Comparison of ENCODE assay signal across 8 cellular contexts in genomic region chr19:55087542-55087935, GRCh38. TPM values are rescaled to one million over a fixed set of nuclear protein-coding genes. Genes with fewer than 3 reads are reported as not detected.
DNase-seq lines count a peak whose midpoint lies in the region; ATAC-seq and TF ChIP-seq lines count a peak whose summit lies in the region.

No MANE protein-coding gene starts in this region.

- H3K9ac ChIP-seq in HUES64 (ENCODE audit: low read depth, low read length) = peak overlapping the region; percentile 63

- H3K9me3 ChIP-seq in HUES64 (ENCODE audit: insufficient read depth, low read depth, low read length) = no peaks in the 10 kb centered on the region
- H3K9me3 ChIP-seq in esophagus (ENCODE audit: control insufficient read depth in 2 of 2, insufficient read depth in 1 of 2, low read depth in 1 of 2, low read length in 1 of 2) = peaks cover 0 to under 1% of the 10 kb centered on the region in 2 donors
- no peaks in the 10 kb centered on the region for H3K9me3 ChIP-seq in PC-9 (ENCODE audit: insufficient read depth, low read depth)

- H3K27me3 Mint-ChIP-seq in naive thymus-derived CD8-positive, alpha-beta T cell = peaks cover 35 to 68% (median 43%) of the 10 kb centered on the region in 5 donors

- no peaks in the 10 kb centered on the region for H3K79me2 ChIP-seq in PC-9 (ENCODE audit: low read depth)

- no peak for TF ChIP-seq CTCF in AG04449 (IDR thresholded peaks at IDR 0.05; ENCODE audit: insufficient read depth, low read length, missing control alignments)
- no peak for TF ChIP-seq CTCF in PC-9 (conservative IDR thresholded peaks at IDR 0.05)

- BruUV-seq in PC-9 (replicated peaks; lab: Mats Ljungman, UMichigan) = no TSS peak

- no peak for ATAC-seq in naive thymus-derived CD8-positive, alpha-beta T cell

- H3K4me1 ChIP-seq in HUES64 (ENCODE audit: insufficient read depth, low read length) = peaks cover 18% of the 10 kb centered on the region
- H3K4me1 ChIP-seq in esophagus (ENCODE audit: control insufficient read depth in 2 of 2, insufficient read depth in 2 of 2, low read length in 1 of 2) = peaks cover 0 to 13% of the 10 kb centered on the region in 2 donors
- no peaks in the 10 kb centered on the region for H3K4me1 ChIP-seq in PC-9 (replicated peaks; ENCODE audit: insufficient read depth)

- no peaks in the 10 kb centered on the region for H3K9me2 ChIP-seq in PC-9 (ENCODE audit: insufficient read depth)

- H3K27ac ChIP-seq in HUES64 (ENCODE audit: low read depth, low read length) = no peak overlapping the region
- H3K27ac ChIP-seq in esophagus (ENCODE audit: low read depth in 2 of 2, low read length in 1 of 2) = peak overlapping the region; percentile 13 to 18
- no peak overlapping the region for H3K27ac ChIP-seq in PC-9

- POLR2A ChIA-PET in AG04449 (lab: Yijun Ruan, JAX) (interaction anchor here (0.9 kb wide), 1 partner anchor 320 kb away, joined by 3 read pairs; the partner anchor contains the start of gene UBE2S), PC-9 (lab: Charles Lee; ENCODE audit: unreplicated experiment) (no interaction called here)
- POLR2A ChIA-PET in naive thymus-derived CD8-positive, alpha-beta T cell (lab: Charles Lee) = no interaction called here

- H3K4me3 Mint-ChIP-seq in naive thymus-derived CD8-positive, alpha-beta T cell = peak overlapping the region; percentile 57 to 81 (median 70)

- peaks cover 7% of the 10 kb centered on the region for H3K36me3 ChIP-seq in HUES64 (ENCODE audit: insufficient read depth, low read length)
- H3K36me3 ChIP-seq in esophagus (ENCODE audit: control insufficient read depth in 2 of 2, insufficient read depth in 2 of 2, low read length in 1 of 2) = peaks cover 4 to 17% of the 10 kb centered on the region in 2 donors
- peaks cover 7% of the 10 kb centered on the region; the same call in 1 of the 2 replicates for H3K36me3 ChIP-seq in PC-9 (ENCODE audit: low read depth)

- H4K20me1 ChIP-seq in PC-9 (ENCODE audit: insufficient read depth) = peaks cover 12% of the 10 kb centered on the region

- H3K4me1 Mint-ChIP-seq in naive thymus-derived CD8-positive, alpha-beta T cell = peaks cover 23 to 32% (median 28%) of the 10 kb centered on the region in 4 donors

- peaks cover 71% of the 10 kb centered on the region for H3F3A ChIP-seq in PC-9 (ENCODE audit: insufficient read depth, low read depth)

- peaks cover 0 to 27% (median 6%) of the 10 kb centered on the region in 3 donors for H3K36me3 Mint-ChIP-seq in naive thymus-derived CD8-positive, alpha-beta T cell

- H3K4me3 ChIP-seq in AG04449 (ENCODE audit: low read depth, low read length) (peak overlapping the region; percentile 64), HUES64 (ENCODE audit: low read length) (peak overlapping the region; percentile 65), esophagus (ENCODE audit: low read depth in 1 of 2, low read length in 2 of 2) (peak overlapping the region; percentile 32 to 45), PC-9 (no peak overlapping the region)

- peak overlapping the region in 2 of 10 donors; percentile 5 to 19 for H3K27ac Mint-ChIP-seq in naive thymus-derived CD8-positive, alpha-beta T cell

- H3K4me2 ChIP-seq in PC-9 = no peak overlapping the region

- intact Hi-C loops in PC-9 (cut with micrococcal nuclease; ENCODE audit: unreplicated experiment) = no loop called here

- no peak for DNase-seq in AG04449 (ENCODE audit: low read depth, low spot score)
- no peak for DNase-seq in naive thymus-derived CD8-positive, alpha-beta T cell
- no peak for DNase-seq in NCI-H226
- no peak for DNase-seq in foreskin melanocyte
- DNase-seq in AML-193 (lab: John Stamatoyannopoulos, UW) = no peak
- no peak for DNase-seq in PC-9

- H3K9me3 Mint-ChIP-seq in naive thymus-derived CD8-positive, alpha-beta T cell = peaks cover 0 to 2% (median 0%) of the 10 kb centered on the region in 9 donors

- CTCF ChIA-PET in AG04449 (lab: Yijun Ruan, JAX) = interaction anchor here (0.8 to 4.1 kb wide), 15 partner anchors 13 to 1246 kb away, joined by 3 to 43 read pairs (median 6); partner anchors contain the start of genes EPS8L1 and ZNF865
- CTCF ChIA-PET in PC-9 (lab: Charles Lee) = no interaction called here

- 32% methylated on average over 18 of the region's 18 CpGs for WGBS in HUES64
- WGBS in esophagus, 2 donors = 20 to 39% methylated on average over 18 of the region's 18 CpGs

- H3K27me3 ChIP-seq in HUES64 (ENCODE audit: insufficient read depth, low read length) (peaks cover 36% of the 10 kb centered on the region), esophagus (ENCODE audit: control insufficient read depth in 1 of 2, insufficient read depth in 2 of 2, low read length in 2 of 2) (no peaks in the 10 kb centered on the region), PC-9 (ENCODE audit: insufficient read depth, low read depth) (no peaks in the 10 kb centered on the region)

- no peak overlapping the region for H2AFZ ChIP-seq in PC-9

RNA-seq across cellular contexts. Expression of gene EPS8L1, which starts 11.9 kb away (rescaled TPM):
- 10.8 TPM for polyA plus RNA-seq in HUES64 (2013, experiment 1 of 2)
- polyA plus RNA-seq in HUES64 (2013, experiment 2 of 2) = 17.1 TPM
- 1,000 to 10,000 TPM in 1 of 2 donors, 100 to 1,000 TPM in 1; 578 to 1,427 TPM for polyA plus RNA-seq in esophagus
- under 1 TPM in 1 of 2 experiments, not detected in 1; 0.39 TPM for total RNA-seq in naive thymus-derived CD8-positive, alpha-beta T cell
- 1 to 10 TPM in 1 of 3 donors, under 1 TPM in 2; 0.81 to 2.1 (median 0.85) TPM for polyA plus RNA-seq in naive thymus-derived CD8-positive, alpha-beta T cell
- 111 and 162 TPM in 2 replicates for total RNA-seq in PC-9 (2021)

RNA-seq across cellular contexts. Expression of gene RDH13, which starts 24.6 kb away (rescaled TPM):
- 7.5 TPM for polyA plus RNA-seq in HUES64 (2013, experiment 1 of 2)
- polyA plus RNA-seq in HUES64 (2013, experiment 2 of 2) = 6.0 TPM
- polyA plus RNA-seq in esophagus = 10 to 100 TPM; 32.5 to 60.6 TPM
- total RNA-seq in naive thymus-derived CD8-positive, alpha-beta T cell = 10 to 100 TPM; 24.3 to 26.1 TPM
- polyA plus RNA-seq in naive thymus-derived CD8-positive, alpha-beta T cell = 10 to 100 TPM in 1 of 3 donors, 1 to 10 TPM in 2; 4.3 to 18.0 (median 5.3) TPM
- 39.8 and 42.1 TPM in 2 replicates for total RNA-seq in PC-9 (2021)

RNA-seq across cellular contexts. Expression of gene PPP1R12C, which starts 29.9 kb away (rescaled TPM):
- polyA plus RNA-seq in HUES64 (2013, experiment 1 of 2) = 43.7 TPM
- polyA plus RNA-seq in HUES64 (2013, experiment 2 of 2) = 34.3 TPM
- 100 to 1,000 TPM in 1 of 2 donors, 10 to 100 TPM in 1; 77.7 to 100 TPM for polyA plus RNA-seq in esophagus
- total RNA-seq in naive thymus-derived CD8-positive, alpha-beta T cell = 100 to 1,000 TPM; 140 to 141 TPM
- 1 to 10 TPM; 2.7 to 6.2 (median 3.9) TPM for polyA plus RNA-seq in naive thymus-derived CD8-positive, alpha-beta T cell
- total RNA-seq in PC-9 (2021) = 110 and 114 TPM in 2 replicates

RNA-seq across cellular contexts. Expression of gene GP6, which starts 49.5 kb away (rescaled TPM):
- polyA plus RNA-seq in HUES64 (2013, experiment 1 of 2) = 0.10 TPM
- not detected for polyA plus RNA-seq in HUES64 (2013, experiment 2 of 2)
- 1 to 10 TPM in 1 of 2 donors, under 1 TPM in 1; 0.45 to 1.6 TPM for polyA plus RNA-seq in esophagus
- under 1 TPM; 0.31 to 0.69 TPM for total RNA-seq in naive thymus-derived CD8-positive, alpha-beta T cell
- under 1 TPM in 1 of 3 donors, not detected in 2; 0.08 TPM for polyA plus RNA-seq in naive thymus-derived CD8-positive, alpha-beta T cell
- 0.76 and 1.3 TPM in 2 replicates for total RNA-seq in PC-9 (2021)

Comparison
In these comparisons a context has a peak if more than half of its experiments do, and no peak if none do; other contexts are left out.
1. H3K27ac ChIP-seq: peak in esophagus (2 of 2); none in HUES64 (single experiment) and PC-9 (single experiment).
2. RNA of gene EPS8L1, which starts 11.9 kb away (total RNA-seq): 111 to 162 TPM in PC-9; 0.39 TPM in naive thymus-derived CD8-positive, alpha-beta T cell; every median in the first group is over 10 times any median in the second.